Comparison of ENCODE assay signal across 7 cellular contexts in genomic region chr3:50337175-50337861, GRCh38. TPM values are rescaled to one million over a fixed set of nuclear protein-coding genes. Genes with fewer than 3 reads are reported as not detected.
A peak's percentile ranks its signal among the peaks of the same experiment; 100 is the strongest.
DNase-seq lines count a peak whose midpoint lies in the region; ATAC-seq, FAIRE-seq and TF ChIP-seq lines count a peak whose summit lies in the region.

No MANE protein-coding gene starts in this region.

- TF ChIP-seq CTCF in astrocyte (IDR thresholded peaks at IDR 0.05; ENCODE audit: insufficient read depth, low read depth, low read length), result no peak

- H3K27me3 ChIP-seq in astrocyte (ENCODE audit: insufficient read depth, low read length), result no peaks in the 10 kb centered on the region

- H3K9ac ChIP-seq in astrocyte (ENCODE audit: low read length), result peak overlapping the region; percentile 97

- peaks cover 40% of the 10 kb centered on the region for H3K4me1 ChIP-seq in astrocyte (ENCODE audit: insufficient read depth, low read length)

- peaks cover 26% of the 10 kb centered on the region for H3K4me1 Mint-ChIP-seq in astrocyte (ENCODE audit: low read depth, unreplicated experiment)

- H2AFZ ChIP-seq in astrocyte (ENCODE audit: low read depth, low read length), result peak overlapping the region; percentile 83

- peaks cover 41% of the 10 kb centered on the region for H4K20me1 ChIP-seq in astrocyte (ENCODE audit: insufficient read depth, low read length)

- H3K36me3 Mint-ChIP-seq in astrocyte (ENCODE audit: low read depth, unreplicated experiment), result peaks cover 1% of the 10 kb centered on the region

- peaks cover 16% of the 10 kb centered on the region for H3K27me3 Mint-ChIP-seq in astrocyte (ENCODE audit: low read depth, unreplicated experiment)

- peak; percentile 98 for DNase-seq in GM18507 (ENCODE audit: extremely low spot score, insufficient read length, low read depth)
- peak; percentile 93 to 95 for DNase-seq in NCI-H1930 (lab: John Stamatoyannopoulos, UW)
- peak; percentile 92 for DNase-seq in T-helper 22 cell (ENCODE audit: low read depth)
- peak; percentile 97 for DNase-seq in astrocyte (ENCODE audit: low read depth)
- peak; percentile 99 for DNase-seq in hepatic stellate cell (ENCODE audit: low spot score)
- DNase-seq in renal cortical epithelial cell (ENCODE audit: low read depth), result peak; percentile 96

- no peaks in the 10 kb centered on the region for H3K9me3 ChIP-seq in astrocyte (ENCODE audit: insufficient read depth, low read depth, low read length)

- H3K27ac ChIP-seq in astrocyte (ENCODE audit: low read depth, low read length), result peak overlapping the region; percentile 92

- H3K79me2 ChIP-seq in astrocyte (ENCODE audit: insufficient read depth, low read length), result peaks cover 47% of the 10 kb centered on the region

- peak; percentile 65 for ATAC-seq in HG02973 (IDR thresholded peaks at IDR 0.05; ENCODE audit: unreplicated experiment)

- FAIRE-seq in GM18507 (lab: Jason Lieb, UNC) (peak; percentile 98), astrocyte (lab: Jason Lieb, UNC) (peak; percentile 56)

- H3K9me3 Mint-ChIP-seq in astrocyte (ENCODE audit: unreplicated experiment), result peaks cover 4% of the 10 kb centered on the region

- H3K4me3 Mint-ChIP-seq in astrocyte (ENCODE audit: unreplicated experiment), result peak overlapping the region; percentile 94

- no peaks in the 10 kb centered on the region for H3K36me3 ChIP-seq in astrocyte (ENCODE audit: insufficient read depth, low read length)

- H3K4me3 ChIP-seq in astrocyte (ENCODE audit: insufficient read depth, low read depth, low read length), result peak overlapping the region; percentile 92

- H3K27ac Mint-ChIP-seq in astrocyte (ENCODE audit: unreplicated experiment), result peak overlapping the region; percentile 97

- peak overlapping the region; percentile 94 for H3K4me2 ChIP-seq in astrocyte (ENCODE audit: low read length)

RNA-seq across cellular contexts. Expression of gene RASSF1, which starts 3.3 kb away (rescaled TPM):
- total RNA-seq in astrocyte (19.5 and 26.5 TPM in 2 replicates), renal cortical epithelial cell (14.4 and 17.8 TPM in 2 replicates)

RNA-seq across cellular contexts. Expression of gene ZMYND10, which starts 8.2 kb away (rescaled TPM):
- total RNA-seq in astrocyte (0.39 and 0.55 TPM in 2 replicates), renal cortical epithelial cell (0.35 and 4.7 TPM in 2 replicates)

RNA-seq across cellular contexts. Expression of gene TUSC2, which starts 9.3 kb away (rescaled TPM):
- total RNA-seq in astrocyte (39.5 and 41.4 TPM in 2 replicates), renal cortical epithelial cell (16.0 and 21.2 TPM in 2 replicates)

RNA-seq across cellular contexts. Expression of gene NPRL2, which starts 13.3 kb away (rescaled TPM):
- total RNA-seq in astrocyte (15.7 and 20.3 TPM in 2 replicates), renal cortical epithelial cell (17.1 and 24.5 TPM in 2 replicates)

RNA-seq across cellular contexts. Expression of gene CYB561D2, which starts 13.3 kb away (rescaled TPM):
- total RNA-seq in astrocyte (18.9 and 19.4 TPM in 2 replicates), renal cortical epithelial cell (31.4 and 45.7 TPM in 2 replicates)

Comparison
In these comparisons a context has a peak if more than half of its experiments do, and no peak if none do; other contexts are left out.
1. Peak in every context shown above with its lines: DNase-seq, ATAC-seq, H3K4me3 ChIP-seq and H3K27ac ChIP-seq.